Comparison of ENCODE assay signal across 19 cellular contexts in the genomic region with DNA sequence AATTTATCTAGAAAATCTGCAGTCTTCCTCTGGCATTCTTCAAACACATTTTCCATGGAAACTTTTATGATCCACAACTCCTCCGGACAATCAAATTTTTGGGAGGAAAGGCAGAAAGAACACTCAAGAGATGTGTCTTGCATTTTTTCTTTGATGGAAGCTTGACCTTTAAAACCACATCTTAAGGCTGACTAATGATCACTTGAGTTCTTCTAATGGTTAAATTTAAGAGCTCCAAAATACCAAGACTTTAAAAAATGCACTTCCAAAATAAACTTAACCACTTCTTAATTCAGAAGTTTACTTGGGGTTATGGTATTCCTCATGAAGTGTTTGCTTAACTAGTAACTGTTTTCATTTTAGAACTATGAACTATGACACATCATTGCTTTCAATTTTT. TPM values are rescaled to one million over a fixed set of nuclear protein-coding genes. Genes with fewer than 3 reads are reported as not detected.
DNase-seq lines count a peak whose midpoint lies in the region; ATAC-seq, FAIRE-seq and TF ChIP-seq lines count a peak whose summit lies in the region.
"Had no signal": no experiment of that assay in that cellular context is flagged by ENCODE, and none has a peak within 500 bp of the region (broad histone marks: within the 10 kb centered on the region; RNA-seq: fewer than 3 reads in every experiment).

No MANE protein-coding gene starts in this region.

- H3K27ac ChIP-seq in GM23338 (ENCODE audit: low read depth) (no peak overlapping the region), astrocyte (ENCODE audit: low read depth, low read length) (no peak overlapping the region), coronary artery (no peak overlapping the region)
- H3K27ac ChIP-seq: gastroesophageal sphincter, neural progenitor cell, transverse colon had no signal

- H3K4me2 ChIP-seq in GM23338 (no peak overlapping the region), astrocyte (ENCODE audit: low read length) (peak overlapping the region; percentile 63)
- H3K4me2 ChIP-seq: neural progenitor cell had no signal

- H3K9me3 ChIP-seq in astrocyte (ENCODE audit: insufficient read depth, low read depth, low read length): no peaks in the 10 kb centered on the region
- H3K9me3 ChIP-seq: gastroesophageal sphincter, transverse colon had no signal

- H3K4me1 ChIP-seq in GM23338 (ENCODE audit: insufficient read depth): peaks cover 15% of the 10 kb centered on the region
- H3K4me1 ChIP-seq in astrocyte (ENCODE audit: insufficient read depth, low read length): peaks cover 4% of the 10 kb centered on the region
- H3K4me1 ChIP-seq: gastroesophageal sphincter, neural progenitor cell had no signal

- no peaks in the 10 kb centered on the region for H3F3A ChIP-seq in GM23338 (replicated peaks; ENCODE audit: low read depth)

- H3K27me3 Mint-ChIP-seq in GM23338 (ENCODE audit: insufficient read depth, low read depth, poor library complexity) (peaks cover 1% of the 10 kb centered on the region), astrocyte (ENCODE audit: low read depth, unreplicated experiment) (no peaks in the 10 kb centered on the region)
- H3K27me3 Mint-ChIP-seq: activated naive CD4-positive, alpha-beta T cell treated with anti-CD3 and anti-CD28 coated beads, Interleukin-2, amount 50 U/mL, for 24 hours; dendritic cell treated with granulocyte-macrophage colony-stimulating factor and Interleukin-4, amounts not matched to agents 40 ng/mL and 50 ng/mL, for 4 days had no signal

- TF ChIP-seq CTCF in GM23338 (conservative IDR thresholded peaks at IDR 0.05; ENCODE audit: low read depth in 2 of 2) (no peak), astrocyte (IDR thresholded peaks at IDR 0.05; ENCODE audit: insufficient read depth, low read depth, low read length) (no peak), coronary artery (IDR thresholded peaks at IDR 0.05) (no peak)

- H3K9ac ChIP-seq in astrocyte (ENCODE audit: low read length): no peak overlapping the region
- H3K9ac ChIP-seq: neural progenitor cell had no signal

- H3K4me3 ChIP-seq in GM23338 (no peak overlapping the region), astrocyte (ENCODE audit: insufficient read depth, low read depth, low read length) (peak overlapping the region; percentile 6), coronary artery (no peak overlapping the region)
- H3K4me3 ChIP-seq: gastroesophageal sphincter, neural progenitor cell, transverse colon had no signal

- no peaks in the 10 kb centered on the region for H3K9me2 ChIP-seq in GM23338 (ENCODE audit: insufficient read depth)

- H3K4me3 Mint-ChIP-seq in GM23338 (no peak overlapping the region), astrocyte (ENCODE audit: unreplicated experiment) (no peak overlapping the region)
- H3K4me3 Mint-ChIP-seq: activated naive CD4-positive, alpha-beta T cell treated with anti-CD3 and anti-CD28 coated beads, Interleukin-2, amount 50 U/mL, for 24 hours; dendritic cell treated with granulocyte-macrophage colony-stimulating factor and Interleukin-4, amounts not matched to agents 40 ng/mL and 50 ng/mL, for 4 days; neural progenitor cell had no signal

- DNase-seq in A172 (ENCODE audit: low spot score): peak; percentile 51
- no peak for DNase-seq in GM23338 (ENCODE audit: low spot score)
- DNase-seq in astrocyte (ENCODE audit: low read depth): peak; percentile 93
- peak; percentile 24 for DNase-seq in kidney tubule cell (ENCODE audit: low spot score)
- DNase-seq in mucosa of gallbladder (ENCODE audit: low spot score): no peak
- no peak for DNase-seq in coronary artery (ENCODE audit: low spot score)
- DNase-seq in cerebellar nuclear complex (lab: John Stamatoyannopoulos, UW): no peak
- DNase-seq: DND-41, NCI-H1417 treated with DMSO at 0.1 percent for 48 hours, NCI-H526, T1000, transverse colon had no signal

- H3K4me1 Mint-ChIP-seq in GM23338 (peaks cover 30% of the 10 kb centered on the region), astrocyte (ENCODE audit: low read depth, unreplicated experiment) (peaks cover 11% of the 10 kb centered on the region)
- H3K4me1 Mint-ChIP-seq: activated naive CD4-positive, alpha-beta T cell treated with anti-CD3 and anti-CD28 coated beads, Interleukin-2, amount 50 U/mL, for 24 hours; neural progenitor cell had no signal

- H2AFZ ChIP-seq in GM23338 (no peak overlapping the region), astrocyte (ENCODE audit: low read depth, low read length) (no peak overlapping the region)
- H2AFZ ChIP-seq: neural progenitor cell had no signal

- no peak for ATAC-seq in GM23338
- ATAC-seq in GM21723 (IDR thresholded peaks at IDR 0.05; ENCODE audit: unreplicated experiment): no peak
- ATAC-seq: gastroesophageal sphincter had no signal

- H3K36me3 ChIP-seq in GM23338 (ENCODE audit: insufficient read depth) (no peaks in the 10 kb centered on the region), astrocyte (ENCODE audit: insufficient read depth, low read length) (no peaks in the 10 kb centered on the region)
- H3K36me3 ChIP-seq: gastroesophageal sphincter, neural progenitor cell, transverse colon had no signal

- peak; percentile 72 for FAIRE-seq in astrocyte (lab: Jason Lieb, UNC)
- FAIRE-seq: A204.1, H1 had no signal

- no peaks in the 10 kb centered on the region for H3K27me3 ChIP-seq in GM23338 (ENCODE audit: insufficient read depth)
- no peaks in the 10 kb centered on the region for H3K27me3 ChIP-seq in astrocyte (ENCODE audit: insufficient read depth, low read length)
- H3K27me3 ChIP-seq: gastroesophageal sphincter, neural progenitor cell, transverse colon had no signal

- H3K79me2 ChIP-seq in GM23338 (replicated peaks; ENCODE audit: insufficient read depth) (peaks cover 21% of the 10 kb centered on the region), astrocyte (ENCODE audit: insufficient read depth, low read length) (no peaks in the 10 kb centered on the region)

- H4K20me1 ChIP-seq in GM23338 (replicated peaks; ENCODE audit: insufficient read depth) (no peaks in the 10 kb centered on the region; the same call in 1 of the 2 replicates), astrocyte (ENCODE audit: insufficient read depth, low read length) (no peaks in the 10 kb centered on the region)

- H3K27ac Mint-ChIP-seq in GM23338 (peak overlapping the region; percentile 74), astrocyte (ENCODE audit: unreplicated experiment) (no peak overlapping the region)
- H3K27ac Mint-ChIP-seq: activated naive CD4-positive, alpha-beta T cell treated with anti-CD3 and anti-CD28 coated beads, Interleukin-2, amount 50 U/mL, for 24 hours; dendritic cell treated with granulocyte-macrophage colony-stimulating factor and Interleukin-4, amounts not matched to agents 40 ng/mL and 50 ng/mL, for 4 days; neural progenitor cell had no signal

- peaks cover 34% of the 10 kb centered on the region for H3K36me3 Mint-ChIP-seq in GM23338 (ENCODE audit: low read depth)
- H3K36me3 Mint-ChIP-seq in astrocyte (ENCODE audit: low read depth, unreplicated experiment): no peaks in the 10 kb centered on the region
- H3K36me3 Mint-ChIP-seq: activated naive CD4-positive, alpha-beta T cell treated with anti-CD3 and anti-CD28 coated beads, Interleukin-2, amount 50 U/mL, for 24 hours had no signal

- no peaks in the 10 kb centered on the region for H3K9me3 Mint-ChIP-seq in GM23338
- no peaks in the 10 kb centered on the region for H3K9me3 Mint-ChIP-seq in astrocyte (ENCODE audit: unreplicated experiment)
- H3K9me3 Mint-ChIP-seq: dendritic cell treated with granulocyte-macrophage colony-stimulating factor and Interleukin-4, amounts not matched to agents 40 ng/mL and 50 ng/mL, for 4 days; neural progenitor cell had no signal

TF ChIP-seq in GM23338, 12 proteins besides CTCF, POLR2A, EP300 and RAD21:
- TF ChIP-seq, protein P1, sequence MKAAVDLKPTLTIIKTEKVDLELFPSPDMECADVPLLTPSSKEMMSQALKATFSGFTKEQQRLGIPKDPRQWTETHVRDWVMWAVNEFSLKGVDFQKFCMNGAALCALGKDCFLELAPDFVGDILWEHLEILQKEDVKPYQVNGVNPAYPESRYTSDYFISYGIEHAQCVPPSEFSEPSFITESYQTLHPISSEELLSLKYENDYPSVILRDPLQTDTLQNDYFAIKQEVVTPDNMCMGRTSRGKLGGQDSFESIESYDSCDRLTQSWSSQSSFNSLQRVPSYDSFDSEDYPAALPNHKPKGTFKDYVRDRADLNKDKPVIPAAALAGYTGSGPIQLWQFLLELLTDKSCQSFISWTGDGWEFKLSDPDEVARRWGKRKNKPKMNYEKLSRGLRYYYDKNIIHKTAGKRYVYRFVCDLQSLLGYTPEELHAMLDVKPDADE (IDR thresholded peaks at IDR 0.05): no peak
- TF ChIP-seq CREB1 (CRISPR knock-in tag; IDR thresholded peaks at IDR 0.05; ENCODE audit: low read depth) (no peak), STAT1 (IDR thresholded peaks at IDR 0.05; ENCODE audit: unreplicated experiment) (no peak)
TF ChIP-seq in GM23338: peak in this region for 0.

RNA-seq across cellular contexts. Expression of a gene that starts 43.3 kb away (rescaled TPM):
- total RNA-seq in A172 (2014; rRNA removed; shearing (Covaris generic)): 5.2 and 9.8 TPM in 2 replicates
- total RNA-seq in GM23338 (2014; rRNA removed; shearing (Covaris generic)): 53.5 and 61.9 TPM in 2 replicates
- 39.9 and 49.4 TPM in 2 replicates for polyA plus RNA-seq in GM23338 (2016; fragmentation: Nextera tagmentation; extraction: Ambion mirVana)
- total RNA-seq in astrocyte (12.5 and 12.6 TPM in 2 replicates), mucosa of gallbladder (136 TPM)

Comparison
In these comparisons a context has a peak if more than half of its experiments do, and no peak if none do; other contexts are left out.
1. DNase-seq: peak in A172 (single experiment), astrocyte (single experiment) and kidney tubule cell (single experiment); none in GM23338 (single experiment), mucosa of gallbladder (single experiment), coronary artery (single experiment) and cerebellar nuclear complex (0 of 2).